In the genomic region with DNA sequence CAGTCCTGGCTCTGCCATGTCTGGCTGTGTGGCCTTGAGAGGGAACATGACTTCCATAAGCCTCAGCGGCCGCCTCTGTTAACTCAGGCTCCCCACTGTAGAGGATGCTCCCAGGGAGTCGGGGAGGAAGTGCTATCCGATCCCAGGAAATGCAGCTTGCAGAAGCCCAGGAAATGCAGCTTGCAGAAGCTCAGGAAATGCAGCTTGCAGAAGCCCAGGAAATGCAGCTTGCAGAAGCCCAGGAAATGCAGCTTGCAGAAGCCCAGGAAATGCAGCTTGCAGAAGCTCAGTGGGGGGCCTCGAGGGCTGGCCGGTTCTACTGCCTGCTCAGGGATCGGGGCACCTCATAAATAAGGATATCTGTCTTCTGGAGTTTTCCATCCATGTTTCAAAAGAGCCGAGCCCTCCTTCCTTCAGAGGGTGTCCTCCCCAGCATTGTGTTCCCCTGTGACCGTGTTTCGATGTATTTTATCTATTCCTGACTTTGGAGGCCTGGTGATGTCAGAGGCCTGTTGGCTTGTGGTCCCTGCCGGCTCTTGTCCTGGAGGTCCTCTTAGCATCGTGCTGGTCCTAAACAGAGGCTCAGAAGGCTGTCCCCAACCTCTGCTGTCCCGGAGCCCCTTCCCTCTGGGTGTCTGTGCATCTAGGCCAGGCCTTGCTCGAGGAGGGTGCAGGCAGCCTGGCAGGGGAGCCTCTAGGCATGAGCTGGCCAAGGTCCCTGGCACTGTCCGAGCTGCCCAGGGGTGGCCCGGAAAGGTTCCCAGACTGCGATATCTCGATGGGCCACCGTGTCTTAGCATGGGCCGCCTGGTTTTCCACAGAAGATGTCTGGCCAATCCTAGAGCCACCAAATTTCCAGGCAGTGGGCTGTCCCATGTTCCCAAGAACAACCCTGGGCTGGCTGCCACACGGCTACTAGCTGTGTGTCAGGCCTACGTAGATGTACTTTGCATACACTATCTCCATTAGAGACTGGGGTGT, we compare ENCODE assay signal across 18 cellular contexts. TPM values are rescaled to one million over a fixed set of nuclear protein-coding genes. Genes with fewer than 3 reads are reported as not detected.
A peak's percentile ranks its signal among the peaks of the same experiment; 100 is the strongest.
DNase-seq lines count a peak whose midpoint lies in the region; ATAC-seq and TF ChIP-seq lines count a peak whose summit lies in the region.
"Had no signal": no experiment of that assay in that cellular context is flagged by ENCODE, and none has a peak within 500 bp of the region (broad histone marks: within the 10 kb centered on the region; RNA-seq: fewer than 3 reads in every experiment).

No MANE protein-coding gene starts in this region.

- peak; percentile 88 for DNase-seq in A673 (ENCODE audit: low spot score)
- no peak for DNase-seq in NT2/D1 (ENCODE audit: low read depth, low spot score)
- DNase-seq in Right ventricle myocardium superior = peak; percentile 66
- DNase-seq in mesenteric fat pad (ENCODE audit: low spot score) = peak; percentile 87
- no peak for DNase-seq in activated CD4-positive, alpha-beta T cell treated with anti-CD3 and anti-CD28 coated beads, Interleukin-2, amount 10 ng/mL, durations not matched to agents 7 days and 5 days
- no peak for DNase-seq in activated CD4-positive, alpha-beta T cell treated with anti-CD3 and anti-CD28 coated beads for 48 hours
- no peak for DNase-seq in DMS 273 (lab: John Stamatoyannopoulos, UW; ENCODE audit: unreplicated experiment)
- DNase-seq: activated CD8-positive, alpha-beta T cell treated with anti-CD3 and anti-CD28 coated beads for 36 hours; CD8-positive, alpha-beta memory T cell; esophagus squamous epithelium; immature natural killer cell; stimulated activated naive CD8-positive, alpha-beta T cell treated with anti-CD3 and anti-CD28 coated beads, Interleukin-15, amount 100 ng/mL, for 72 hours had no signal

- CTCF ChIA-PET in A673 (lab: Charles Lee) = interaction anchor here (0.6 to 1.6 kb wide), 13 partner anchors 15 to 577 kb away, joined by 3 to 10 read pairs (median 4); no protein-coding TSS in a partner anchor
- CTCF ChIA-PET in activated CD4-positive, alpha-beta T cell treated with anti-CD3 and anti-CD28 coated beads, Interleukin-2, amount 10 ng/mL, durations not matched to agents 7 days and 5 days (lab: Charles Lee) = no interaction called here

- H3K9me3 ChIP-seq in A673 (ENCODE audit: low read depth, low read length, poor library complexity, severe bottlenecking) (peaks cover 29% of the 10 kb centered on the region), NT2/D1 (ENCODE audit: insufficient read depth, low read length) (peaks cover 15% of the 10 kb centered on the region)

- BruUV-seq in A673 (replicated peaks; lab: Mats Ljungman, UMichigan) = no TSS peak

- H3K36me3 Mint-ChIP-seq in activated CD4-positive, alpha-beta T cell treated with anti-CD3 and anti-CD28 coated beads, Interleukin-2, amount 10 ng/mL, durations not matched to agents 7 days and 5 days (ENCODE audit: low read depth) = no peaks in the 10 kb centered on the region
- H3K36me3 Mint-ChIP-seq: CD8-positive, alpha-beta memory T cell; immature natural killer cell had no signal

- ATAC-seq in Right ventricle myocardium superior (ENCODE audit: poor library complexity) (peak; percentile 78), HG03442 (IDR thresholded peaks at IDR 0.05; ENCODE audit: unreplicated experiment) (no peak)
- ATAC-seq: activated CD8-positive, alpha-beta T cell treated with anti-CD3 and anti-CD28 coated beads for 36 hours; stimulated activated naive CD8-positive, alpha-beta T cell treated with anti-CD3 and anti-CD28 coated beads, Interleukin-15, amount 100 ng/mL, for 72 hours had no signal

- POLR2A ChIA-PET in A673 (lab: Charles Lee; ENCODE audit: low non-redundant PET) = interaction anchor here (0.6 kb wide), 1 partner anchor 206 kb away, joined by 3 read pairs; no protein-coding TSS in a partner anchor
- POLR2A ChIA-PET in activated CD4-positive, alpha-beta T cell treated with anti-CD3 and anti-CD28 coated beads, Interleukin-2, amount 10 ng/mL, durations not matched to agents 7 days and 5 days (lab: Charles Lee) = no interaction called here

- H3K36me3 ChIP-seq in A673 (ENCODE audit: insufficient read depth, low read length, poor library complexity, severe bottlenecking) (peaks cover 4% of the 10 kb centered on the region), NT2/D1 (ENCODE audit: insufficient read depth, insufficient read length, low read length) (no peaks in the 10 kb centered on the region)
- H3K36me3 ChIP-seq: esophagus squamous epithelium had no signal

- no peak overlapping the region for H3K4me3 Mint-ChIP-seq in activated CD4-positive, alpha-beta T cell treated with anti-CD3 and anti-CD28 coated beads, Interleukin-2, amount 10 ng/mL, durations not matched to agents 7 days and 5 days
- H3K4me3 Mint-ChIP-seq: activated CD8-positive, alpha-beta T cell treated with anti-CD3 and anti-CD28 coated beads for 36 hours; activated T-helper 1 cell treated with anti-CD3 and anti-CD28 coated beads, Interleukin-12 subunit alpha, Interleukin-12 subunit beta, Interleukin-2, Interleukin-4 antibody, amounts not matched to agents 30 ng/mL and 10 ng/mL and 1 ng/mL, durations not matched to agents 14 hours and 24 hours and 36 hours; CD8-positive, alpha-beta memory T cell; immature natural killer cell; mesothelial cell of epicardium; neural crest cell; stimulated activated naive CD8-positive, alpha-beta T cell treated with anti-CD3 and anti-CD28 coated beads, Interleukin-15, amount 100 ng/mL, for 72 hours had no signal

- no peaks in the 10 kb centered on the region for H3K27me3 ChIP-seq in A673 (replicated peaks; ENCODE audit: insufficient read depth, low read depth, low read length, poor library complexity)
- no peaks in the 10 kb centered on the region for H3K27me3 ChIP-seq in NT2/D1 (ENCODE audit: insufficient read depth, insufficient read length)
- H3K27me3 ChIP-seq: esophagus squamous epithelium had no signal

- no peak overlapping the region for H3K27ac Mint-ChIP-seq in activated CD4-positive, alpha-beta T cell treated with anti-CD3 and anti-CD28 coated beads, Interleukin-2, amount 10 ng/mL, durations not matched to agents 7 days and 5 days
- H3K27ac Mint-ChIP-seq: activated CD8-positive, alpha-beta T cell treated with anti-CD3 and anti-CD28 coated beads for 36 hours; activated T-helper 1 cell treated with anti-CD3 and anti-CD28 coated beads, Interleukin-12 subunit alpha, Interleukin-12 subunit beta, Interleukin-2, Interleukin-4 antibody, amounts not matched to agents 30 ng/mL and 10 ng/mL and 1 ng/mL, durations not matched to agents 14 hours and 24 hours and 36 hours; immature natural killer cell; mesothelial cell of epicardium; stimulated activated naive CD8-positive, alpha-beta T cell treated with anti-CD3 and anti-CD28 coated beads, Interleukin-15, amount 100 ng/mL, for 72 hours had no signal

- no peaks in the 10 kb centered on the region for H3K27me3 Mint-ChIP-seq in activated CD4-positive, alpha-beta T cell treated with anti-CD3 and anti-CD28 coated beads, Interleukin-2, amount 10 ng/mL, durations not matched to agents 7 days and 5 days
- H3K27me3 Mint-ChIP-seq: activated CD8-positive, alpha-beta T cell treated with anti-CD3 and anti-CD28 coated beads for 36 hours; stimulated activated naive CD8-positive, alpha-beta T cell treated with anti-CD3 and anti-CD28 coated beads, Interleukin-15, amount 100 ng/mL, for 72 hours had no signal

- intact Hi-C loops in A673 (cut with micrococcal nuclease; ENCODE audit: unreplicated experiment) (loop anchor here (2.0 to 5.0 kb wide), 2 partner anchors 76 to 166 kb away; no protein-coding TSS in a partner anchor), Right ventricle myocardium superior (cut with DNase I) (no loop called here)

- H3K27ac ChIP-seq in A673 (ENCODE audit: low read depth, low read length, poor library complexity, severe bottlenecking) = peak overlapping the region; percentile 91
- H3K27ac ChIP-seq: KMS-11 had no signal

- peak overlapping the region; percentile 17 for H3K9ac ChIP-seq in NT2/D1 (ENCODE audit: insufficient read length, low read depth)
- H3K9ac ChIP-seq: KMS-11 had no signal

- H3K4me1 ChIP-seq in A673 (ENCODE audit: insufficient read depth, low read length, poor library complexity, severe bottlenecking) = peaks cover 28% of the 10 kb centered on the region
- peaks cover 14% of the 10 kb centered on the region for H3K4me1 ChIP-seq in NT2/D1 (ENCODE audit: insufficient read depth, insufficient read length)

- no peak overlapping the region for H3K4me3 ChIP-seq in A673 (ENCODE audit: low read depth, low read length, poor library complexity, severe bottlenecking)
- H3K4me3 ChIP-seq in NT2/D1 (ENCODE audit: insufficient read length, low read depth) = no peak overlapping the region
- H3K4me3 ChIP-seq: esophagus squamous epithelium had no signal

- H3K4me1 Mint-ChIP-seq in activated CD4-positive, alpha-beta T cell treated with anti-CD3 and anti-CD28 coated beads, Interleukin-2, amount 10 ng/mL, durations not matched to agents 7 days and 5 days = peaks cover 3% of the 10 kb centered on the region
- H3K4me1 Mint-ChIP-seq: immature natural killer cell had no signal

- H3K9me3 Mint-ChIP-seq in activated CD4-positive, alpha-beta T cell treated with anti-CD3 and anti-CD28 coated beads, Interleukin-2, amount 10 ng/mL, durations not matched to agents 7 days and 5 days = peaks cover 10% of the 10 kb centered on the region

- TF ChIP-seq CTCF in A673 (conservative IDR thresholded peaks at IDR 0.05; ENCODE audit: low read depth, low read length) = no peak

RNA-seq across cellular contexts. Expression of a gene that starts 24.9 kb away (rescaled TPM):
- total RNA-seq in A673 (2021) (0.59 and 0.88 TPM in 2 replicates), Right ventricle myocardium superior (not detected), mesenteric fat pad (0.29 TPM)
- under 1 TPM in 1 of 2 experiments, not detected in 1; 0.12 TPM for total RNA-seq in activated CD4-positive, alpha-beta T cell treated with anti-CD3 and anti-CD28 coated beads, Interleukin-2, amount 10 ng/mL, durations not matched to agents 7 days and 5 days
- total RNA-seq: Daoy had no signal

Comparison
In these comparisons a context has a peak if more than half of its experiments do, and no peak if none do; other contexts are left out.
1. DNase-seq: peak in A673 (single experiment), Right ventricle myocardium superior (single experiment) and mesenteric fat pad (single experiment); none in NT2/D1 (single experiment), activated CD4-positive, alpha-beta T cell treated with anti-CD3 and anti-CD28 coated beads, Interleukin-2, amount 10 ng/mL, durations not matched to agents 7 days and 5 days (single experiment), activated CD4-positive, alpha-beta T cell treated with anti-CD3 and anti-CD28 coated beads for 48 hours (single experiment) and DMS 273 (single experiment).